13 cellular contexts compared by ENCODE assay signal in genomic region chr15:40932146-40932545, GRCh38. TPM values are rescaled to one million over a fixed set of nuclear protein-coding genes. Genes with fewer than 3 reads are reported as not detected.
A peak's percentile ranks its signal among the peaks of the same experiment; 100 is the strongest.
DNase-seq lines count a peak whose midpoint lies in the region; ATAC-seq and TF ChIP-seq lines count a peak whose summit lies in the region.
"Had no signal": no experiment of that assay in that cellular context is flagged by ENCODE, and none has a peak within 500 bp of the region (broad histone marks: within the 10 kb centered on the region; RNA-seq: fewer than 3 reads in every experiment).

No MANE protein-coding gene starts in this region.

- no TSS peak for BruUV-seq in Calu3 (replicated peaks; lab: Mats Ljungman, UMichigan)

- no peak overlapping the region for H3K4me3 Mint-ChIP-seq in Calu3 (ENCODE audit: low read depth, unreplicated experiment)

- H3K36me3 Mint-ChIP-seq in Calu3 (ENCODE audit: insufficient read depth, unreplicated experiment) = peaks cover 8% of the 10 kb centered on the region
- H3K36me3 Mint-ChIP-seq: neural progenitor cell had no signal

- in situ Hi-C loops in KBM-7 (cut with MboI; ENCODE audit: low pct_unique_long_range_greater_than_20kb, low sequenced_read_pairs) = no loop called here

- ATAC-seq in psoas muscle (no peak), GM21515 (IDR thresholded peaks at IDR 0.05; ENCODE audit: unreplicated experiment) (no peak)
- ATAC-seq: HCT116 had no signal

- H3K27me3 ChIP-seq in colonic mucosa = peaks cover 15% of the 10 kb centered on the region
- peaks cover 0 to 56% (median 12%) of the 10 kb centered on the region in 3 donors for H3K27me3 ChIP-seq in psoas muscle (ENCODE audit: insufficient read depth in 3 of 3, low read length in 2 of 3)

- DNase-seq in NCI-H2107 treated with DMSO at 0.1 percent for 48 hours (lab: John Stamatoyannopoulos, UW; ENCODE audit: unreplicated experiment) (peak; percentile 42), NCI-H2107 (lab: John Stamatoyannopoulos, UW) (no peak), KBM-7 (peak; percentile 56), colonic mucosa (peak; percentile 50), psoas muscle (no peak), T-helper 2 cell (no peak), Calu3 (no peak)
- DNase-seq: NCI-H1930; stimulated activated CD4-positive, alpha-beta T cell treated with anti-CD3 and anti-CD28 coated beads, Interleukin-2, amount 100 ng/mL, for 24 hours had no signal

- peaks cover 12% of the 10 kb centered on the region for H3K4me1 ChIP-seq in colonic mucosa
- H3K4me1 ChIP-seq in psoas muscle = peaks cover 40% of the 10 kb centered on the region

- no peak overlapping the region for H3K27ac Mint-ChIP-seq in Calu3 (ENCODE audit: unreplicated experiment)
- H3K27ac Mint-ChIP-seq: neural progenitor cell had no signal

- H3K27ac ChIP-seq in colonic mucosa (peak overlapping the region; percentile 71), psoas muscle (no peak overlapping the region)
- H3K27ac ChIP-seq: neural progenitor cell had no signal

- H3K9me3 ChIP-seq in colonic mucosa (no peaks in the 10 kb centered on the region), psoas muscle (no peaks in the 10 kb centered on the region)

- H3K4me1 Mint-ChIP-seq in Calu3 (ENCODE audit: low read depth, unreplicated experiment) = peaks cover 27% of the 10 kb centered on the region

- H3K4me3 ChIP-seq in colonic mucosa (peak overlapping the region; percentile 52), psoas muscle (peak overlapping the region; percentile 66)
- H3K4me3 ChIP-seq: neural progenitor cell had no signal

- H3K9ac ChIP-seq in colonic mucosa (ENCODE audit: low read depth in 2 of 2, low read length in 2 of 2) = peak overlapping the region; percentile 38 to 93
- H3K9ac ChIP-seq: neural progenitor cell had no signal

- peaks cover 13% of the 10 kb centered on the region for H3K36me3 ChIP-seq in colonic mucosa
- no peaks in the 10 kb centered on the region for H3K36me3 ChIP-seq in psoas muscle (ENCODE audit: insufficient read depth in 1 of 2, low read depth in 1 of 2)
- H3K36me3 ChIP-seq: neural progenitor cell had no signal

- H3K27me3 Mint-ChIP-seq in Calu3 (ENCODE audit: unreplicated experiment) = peaks cover 29% of the 10 kb centered on the region

- H3K9me3 Mint-ChIP-seq in Calu3 (ENCODE audit: low read depth, unreplicated experiment) = no peaks in the 10 kb centered on the region
- H3K9me3 Mint-ChIP-seq: neural progenitor cell had no signal

- TF ChIP-seq CTCF in colonic mucosa (IDR thresholded peaks at IDR 0.05) (no peak), psoas muscle (IDR thresholded peaks at IDR 0.05) (no peak), Calu3 (IDR thresholded peaks at IDR 0.05; ENCODE audit: unreplicated experiment) (no peak)

- WGBS in psoas muscle, 3 donors = 71 to 80% (median 74%) methylated on average over 8 of the region's 8 CpGs

- CTCF ChIA-PET in Calu3 (lab: Charles Lee) = interaction anchor here (1.0 kb wide), 2 partner anchors 9 to 88 kb away, joined by 3 read pairs; no protein-coding TSS in a partner anchor

- intact Hi-C loops in colonic mucosa (cut with DNase I) = no loop called here
- intact Hi-C loops in psoas muscle (cut with DNase I) = no loop called here
- intact Hi-C loops in Calu3 (cut with micrococcal nuclease; ENCODE audit: unreplicated experiment) = no loop called here

RNA-seq across cellular contexts. Expression of gene DLL4, which starts 3.0 kb away (rescaled TPM):
- total RNA-seq in colonic mucosa = 10 to 100 TPM; 18.5 to 21.6 TPM
- total RNA-seq in psoas muscle = 10 to 100 TPM in 1 of 4 donors, 1 to 10 TPM in 3; 7.2 to 13.1 (median 9.2) TPM
- 1 to 10 TPM; 4.0 to 6.1 (median 6.0) TPM for polyA plus RNA-seq in psoas muscle
- not detected in 2 replicates for total RNA-seq in Calu3 (2022)

RNA-seq across cellular contexts. Expression of gene CHAC1, which starts 21.1 kb away (rescaled TPM):
- 10 to 100 TPM in 1 of 2 donors, 1 to 10 TPM in 1; 4.0 to 20.9 TPM for total RNA-seq in colonic mucosa
- 100 to 1,000 TPM in 2 of 4 donors, 10 to 100 TPM in 1, 1 to 10 TPM in 1; 3.7 to 243 (median 96.3) TPM for total RNA-seq in psoas muscle
- polyA plus RNA-seq in psoas muscle = 100 to 1,000 TPM in 1 of 3 donors, 10 to 100 TPM in 2; 14.0 to 129 (median 49.0) TPM
- 5.0 and 5.2 TPM in 2 replicates for total RNA-seq in Calu3 (2022)

RNA-seq across cellular contexts. Expression of gene VPS18, which starts 37.9 kb away (rescaled TPM):
- 10 to 100 TPM; 18.3 to 19.2 TPM for total RNA-seq in colonic mucosa
- 10 to 100 TPM in 3 of 4 donors, 1 to 10 TPM in 1; 8.1 to 20.5 (median 16.3) TPM for total RNA-seq in psoas muscle
- polyA plus RNA-seq in psoas muscle = 10 to 100 TPM in 2 of 3 donors, 1 to 10 TPM in 1; 8.4 to 16.9 (median 12.3) TPM
- 14.3 and 16.6 TPM in 2 replicates for total RNA-seq in Calu3 (2022)

RNA-seq across cellular contexts. Expression of gene RHOV, which starts 58.1 kb away (rescaled TPM):
- total RNA-seq in colonic mucosa (10 to 100 TPM; 14.9 to 18.6 TPM), psoas muscle (not detected), Calu3 (2022) (4.2 and 4.9 TPM in 2 replicates)
- under 1 TPM in 2 of 3 donors, not detected in 1; 0.10 to 0.23 TPM for polyA plus RNA-seq in psoas muscle
- total RNA-seq: subcutaneous adipose tissue had no signal

Comparison
In these comparisons a context has a peak if more than half of its experiments do, and no peak if none do; other contexts are left out.
1. DNase-seq: peak in NCI-H2107 treated with DMSO at 0.1 percent for 48 hours (single experiment), KBM-7 (single experiment) and colonic mucosa (single experiment); none in NCI-H2107 (single experiment), psoas muscle (0 of 2), T-helper 2 cell (0 of 5) and Calu3 (single experiment).